In genomic region chr2:137233091-137233490, GRCh38 we compare ENCODE assay signal across 11 cellular contexts.
"Had no signal": no experiment of that assay in that cellular context is flagged by ENCODE, and none has a peak within 500 bp of the region (broad histone marks: within the 10 kb centered on the region; RNA-seq: fewer than 3 reads in every experiment).

No MANE protein-coding gene starts in this region.

- H3K4me2 ChIP-seq: GM23338 had no signal

- H3K27ac Mint-ChIP-seq: GM23338, H9, HFFc6 had no signal

- ATAC-seq: GM23338, HCT116 had no signal

- H3K9me3 ChIP-seq: HAP-1 had no signal

- DNase-seq: GM23248, GOT3, H7, H9, HCEC 1CT, HFFc6 had no signal

- H3K36me3 ChIP-seq: HAP-1 had no signal

- H3K9me3 Mint-ChIP-seq: GM23338, H9, HFFc6 had no signal

- H3K4me3 Mint-ChIP-seq: GM23338, H9, HFFc6 had no signal

- H3K4me3 ChIP-seq: GM23248, GM23338, HAP-1 had no signal

- FAIRE-seq: H1, H54 had no signal

- H2AFZ ChIP-seq: GM23248, GM23338 had no signal

- H3K9ac ChIP-seq: GM23248 had no signal

- H3K27ac ChIP-seq: GM23248 had no signal
